In the genomic region with DNA sequence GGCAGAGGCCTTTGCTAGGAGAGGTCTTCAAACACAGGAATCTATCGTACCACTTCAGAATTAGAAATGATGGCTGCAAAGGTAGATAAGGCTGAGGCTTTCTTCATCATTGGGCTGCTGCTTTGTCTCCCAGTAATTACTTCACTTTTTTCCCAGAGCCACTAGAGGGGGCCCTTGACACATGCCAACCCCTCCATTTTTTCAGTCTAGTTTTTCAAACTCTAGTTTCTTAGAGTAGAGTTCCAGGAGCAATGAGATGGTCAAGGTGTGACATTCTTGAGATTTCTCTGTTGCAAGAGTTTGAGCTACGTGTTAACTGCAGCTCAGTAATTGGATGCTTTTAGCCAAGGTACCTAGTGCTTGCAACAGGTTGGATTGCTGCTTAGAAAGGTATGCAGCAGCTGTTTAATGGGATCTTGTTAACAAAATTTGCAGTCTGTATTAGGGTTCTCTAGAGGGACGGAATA, we compare ENCODE assay signal across 8 cellular contexts. TPM values are rescaled to one million over a fixed set of nuclear protein-coding genes. Genes with fewer than 3 reads are reported as not detected.
A peak's percentile ranks its signal among the peaks of the same experiment; 100 is the strongest.
DNase-seq lines count a peak whose midpoint lies in the region; ATAC-seq and TF ChIP-seq lines count a peak whose summit lies in the region.

No MANE protein-coding gene starts in this region.

- 0 to 12% methylated on average over 2 to 3 of the region's 3 CpGs for WGBS in gastroesophageal sphincter (ENCODE audit: low coverage in 1 of 2), 2 donors

- CTCF ChIA-PET in PC-3 (lab: Charles Lee), result interaction anchor here (1.1 to 1.8 kb wide), 2 partner anchors 62 to 136 kb away, joined by 3 to 7 read pairs; no protein-coding TSS in a partner anchor

- no peaks in the 10 kb centered on the region for H3K79me2 ChIP-seq in PC-3 (ENCODE audit: low read length)
- no peaks in the 10 kb centered on the region for H3K79me2 ChIP-seq in osteoblast (ENCODE audit: insufficient read depth, low read length)

- H3K9me2 ChIP-seq in PC-3 (replicated peaks; ENCODE audit: low read length), result no peaks in the 10 kb centered on the region

- intact Hi-C loops in PC-3 (cut with micrococcal nuclease), result loop anchor here (1.0 to 5.0 kb wide), 5 partner anchors 18 to 282 kb away; no protein-coding TSS in a partner anchor

- BruUV-seq in PC-3 (replicated peaks; lab: Mats Ljungman, UMichigan), result no TSS peak

- H3K4me1 Mint-ChIP-seq in activated T-helper 17 cell treated with anti-CD3 and anti-CD28 coated beads, Interleukin-2, amount 50 U/mL, for 72 hours, result peaks cover 9% of the 10 kb centered on the region

- no peak for TF ChIP-seq POLR2A in gastroesophageal sphincter (IDR thresholded peaks at IDR 0.05)

- no peaks in the 10 kb centered on the region for H3F3A ChIP-seq in PC-3 (ENCODE audit: low read length, unreplicated experiment)

- H3K9me3 Mint-ChIP-seq in activated T-helper 17 cell treated with anti-CD3 and anti-CD28 coated beads, Interleukin-2, amount 50 U/mL, for 72 hours, result no peaks in the 10 kb centered on the region

- no peaks in the 10 kb centered on the region for H3K36me3 ChIP-seq in GM06990 (ENCODE audit: control insufficient read depth, insufficient read depth, low read length)
- H3K36me3 ChIP-seq in PC-3 (ENCODE audit: low read depth, low read length), result no peaks in the 10 kb centered on the region
- H3K36me3 ChIP-seq in gastroesophageal sphincter, result peaks cover 0 to 19% of the 10 kb centered on the region in 2 donors
- H3K36me3 ChIP-seq in osteoblast (ENCODE audit: insufficient read depth, low read length), result peaks cover 6% of the 10 kb centered on the region

- ATAC-seq in PC-3, result peak; percentile 78
- ATAC-seq in gastroesophageal sphincter, result peak; percentile 57
- ATAC-seq in activated T-helper 17 cell treated with anti-CD3 and anti-CD28 coated beads, Interleukin-2, amount 50 U/mL, for 72 hours (replicated peaks), result no peak
- no peak for ATAC-seq in GM21381 (IDR thresholded peaks at IDR 0.05; ENCODE audit: unreplicated experiment)

- no peaks in the 10 kb centered on the region for H3K27me3 Mint-ChIP-seq in activated T-helper 17 cell treated with anti-CD3 and anti-CD28 coated beads, Interleukin-2, amount 50 U/mL, for 72 hours

- H3K36me3 Mint-ChIP-seq in activated T-helper 17 cell treated with anti-CD3 and anti-CD28 coated beads, Interleukin-2, amount 50 U/mL, for 72 hours (ENCODE audit: low read depth), result peaks cover 20% of the 10 kb centered on the region

- H3K27ac Mint-ChIP-seq in activated T-helper 17 cell treated with anti-CD3 and anti-CD28 coated beads, Interleukin-2, amount 50 U/mL, for 72 hours, result no peak overlapping the region

- no peaks in the 10 kb centered on the region for H3K4me1 ChIP-seq in PC-3 (ENCODE audit: insufficient read depth, low read length)
- no peaks in the 10 kb centered on the region for H3K4me1 ChIP-seq in gastroesophageal sphincter
- H3K4me1 ChIP-seq in osteoblast (ENCODE audit: insufficient read depth, low read length), result no peaks in the 10 kb centered on the region

- no peak for TF ChIP-seq EP300 in gastroesophageal sphincter (IDR thresholded peaks at IDR 0.05)

- H2AFZ ChIP-seq in PC-3 (ENCODE audit: low read length), result no peak overlapping the region
- H2AFZ ChIP-seq in osteoblast (ENCODE audit: low read length), result no peak overlapping the region

- H3K4me3 Mint-ChIP-seq in activated T-helper 17 cell treated with anti-CD3 and anti-CD28 coated beads, Interleukin-2, amount 50 U/mL, for 72 hours, result no peak overlapping the region

- H3K27ac ChIP-seq in PC-3 (ENCODE audit: low read length) (no peak overlapping the region), gastroesophageal sphincter (no peak overlapping the region), osteoblast (ENCODE audit: low read depth, low read length) (no peak overlapping the region)

- DNase-seq in GM06990 (ENCODE audit: extremely low read depth, insufficient read length) (no peak), HuH-7.5 (ENCODE audit: low spot score) (peak; percentile 27), PC-3 (peak; percentile 60), osteoblast (ENCODE audit: insufficient read length, low spot score, missing footprints) (peak; percentile 87)
- DNase-seq in activated effector memory CD4-positive, alpha-beta T cell treated with anti-CD3 and anti-CD28 coated beads, Interleukin-2, amount 50 U/mL, for 16 hours, result peak; percentile 77

- H3K27me3 ChIP-seq in GM06990 (replicated peaks; ENCODE audit: control insufficient read depth, insufficient read depth, low read length) (no peaks in the 10 kb centered on the region), PC-3 (ENCODE audit: low read length) (no peaks in the 10 kb centered on the region), gastroesophageal sphincter (no peaks in the 10 kb centered on the region), osteoblast (ENCODE audit: insufficient read depth, low read length) (peaks cover 12% of the 10 kb centered on the region)

- TF ChIP-seq CTCF in GM06990 (IDR thresholded peaks at IDR 0.05; ENCODE audit: insufficient read depth, low read length, poor library complexity, severe bottlenecking), result peak; percentile 81
- TF ChIP-seq CTCF in PC-3 (conservative IDR thresholded peaks at IDR 0.05; ENCODE audit: low read depth, low read length), result peak; percentile 78
- TF ChIP-seq CTCF in gastroesophageal sphincter (IDR thresholded peaks at IDR 0.05), result peak in 3 of 4 experiments; percentile 59 to 89 (median 70)
- peak; percentile 83 for TF ChIP-seq CTCF in osteoblast (IDR thresholded peaks at IDR 0.05; ENCODE audit: extremely low read depth, low read depth, low read length)

- POLR2A ChIA-PET in PC-3 (lab: Charles Lee; ENCODE audit: unreplicated experiment), result no interaction called here

- no peak overlapping the region for H3K9ac ChIP-seq in PC-3 (ENCODE audit: low read length)

- H3K4me3 ChIP-seq in GM06990 (replicated peaks; ENCODE audit: low read depth, low read length) (no peak overlapping the region), PC-3 (ENCODE audit: low read length) (no peak overlapping the region), gastroesophageal sphincter (no peak overlapping the region), osteoblast (ENCODE audit: insufficient read depth, low read length) (no peak overlapping the region)

- H3K4me2 ChIP-seq in PC-3 (ENCODE audit: low read length), result no peak overlapping the region
- no peak overlapping the region for H3K4me2 ChIP-seq in osteoblast (ENCODE audit: insufficient read depth, low read length)

- H4K20me1 ChIP-seq in PC-3 (ENCODE audit: low read length) (no peaks in the 10 kb centered on the region), osteoblast (ENCODE audit: insufficient read depth, low read length) (no peaks in the 10 kb centered on the region)

- no peaks in the 10 kb centered on the region for H3K9me3 ChIP-seq in PC-3 (ENCODE audit: low read length)
- H3K9me3 ChIP-seq in gastroesophageal sphincter, result no peaks in the 10 kb centered on the region
- H3K9me3 ChIP-seq in osteoblast (ENCODE audit: low read depth, low read length), result no peaks in the 10 kb centered on the region

RNA-seq across cellular contexts. Expression of a gene that starts 33.8 kb away (rescaled TPM):
- 0.40 and 1.3 TPM in 2 replicates for total RNA-seq in PC-3 (2014; rRNA removed)
- total RNA-seq in gastroesophageal sphincter, result 1 to 10 TPM in 3 of 4 donors, under 1 TPM in 1; 0.62 to 7.4 (median 3.9) TPM
- total RNA-seq in osteoblast, result under 0.01 TPM in 1 of 2 replicates, not detected in the other
- total RNA-seq in activated T-helper 17 cell treated with anti-CD3 and anti-CD28 coated beads, Interleukin-2, amount 50 U/mL, for 72 hours, result under 1 TPM in 1 of 2 donors, not detected in 1; 0.16 TPM

RNA-seq across cellular contexts. Expression of a gene that starts 42.8 kb away (rescaled TPM):
- total RNA-seq in PC-3 (2014; rRNA removed), result 18.4 and 20.3 TPM in 2 replicates
- total RNA-seq in gastroesophageal sphincter, result 10 to 100 TPM; 35.5 to 62.0 (median 42.8) TPM
- total RNA-seq in osteoblast, result 20.0 and 20.3 TPM in 2 replicates
- 10 to 100 TPM; 74.0 to 77.3 TPM for total RNA-seq in activated T-helper 17 cell treated with anti-CD3 and anti-CD28 coated beads, Interleukin-2, amount 50 U/mL, for 72 hours

Comparison
In these comparisons a context has a peak if more than half of its experiments do, and no peak if none do; other contexts are left out.
1. ATAC-seq: peak in PC-3 (single experiment) and gastroesophageal sphincter (single experiment); none in activated T-helper 17 cell treated with anti-CD3 and anti-CD28 coated beads, Interleukin-2, amount 50 U/mL, for 72 hours (single experiment) and GM21381 (single experiment).
2. Peak in every context shown above with its lines, with median percentiles within 50 percentile points of each other: CTCF ChIP-seq.